ENCODE assay signal across 8 cellular contexts in the genomic region with DNA sequence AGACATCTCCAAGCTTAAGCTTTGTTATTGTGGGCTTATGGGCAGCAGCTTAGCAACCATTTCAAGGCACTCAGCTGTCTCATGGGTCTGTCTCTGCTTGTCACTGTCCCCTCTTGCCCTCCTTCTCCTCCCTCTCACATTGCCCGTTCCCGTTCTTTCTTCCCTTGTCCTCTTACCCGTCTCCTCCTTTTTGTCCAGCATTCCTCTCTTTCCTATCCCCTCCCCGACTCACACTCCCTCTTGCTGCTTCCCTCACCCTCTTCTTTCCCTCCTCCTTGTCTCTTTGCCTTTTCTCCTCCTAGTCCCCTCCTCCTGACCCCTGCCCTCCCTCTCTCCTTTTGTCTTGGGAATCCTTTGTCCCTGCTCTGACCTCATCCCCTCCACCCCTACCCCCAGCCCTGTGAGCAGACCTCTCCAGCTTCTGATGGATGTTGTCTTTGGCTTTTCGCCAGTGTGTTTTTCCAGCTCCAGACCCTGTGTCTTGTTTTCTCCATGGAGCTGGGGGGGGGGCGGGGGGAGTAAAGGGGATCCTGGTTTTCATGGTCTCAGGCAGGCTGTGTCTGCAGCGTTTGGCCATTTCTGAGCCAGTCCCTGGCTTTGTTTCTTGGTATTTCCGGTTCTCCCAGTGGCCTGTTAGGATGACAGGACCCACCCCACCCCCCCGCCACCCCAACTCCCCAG. TPM values are rescaled to one million over a fixed set of nuclear protein-coding genes. Genes with fewer than 3 reads are reported as not detected.
DNase-seq lines count a peak whose midpoint lies in the region; ATAC-seq lines count a peak whose summit lies in the region.

No MANE protein-coding gene starts in this region.

- peak overlapping the region; percentile 95 for H4K8ac ChIP-seq in mesenchymal stem cell (ENCODE audit: low read length)

- peak overlapping the region; percentile 97 for H2BK120ac ChIP-seq in mesenchymal stem cell (ENCODE audit: low read depth, low read length)

- H3K27ac ChIP-seq in cingulate gyrus (ENCODE audit: low read depth, low read length) (peak overlapping the region; percentile 44), mesenchymal stem cell (ENCODE audit: low read length, poor library complexity, severe bottlenecking) (peak overlapping the region; percentile 83)

- H3K4me3 ChIP-seq in mesenchymal stem cell (ENCODE audit: insufficient read depth in 1 of 2, low read depth in 1 of 2, low read length in 2 of 2): peak overlapping the region in 1 of 2 experiments; percentile 61

- H3K18ac ChIP-seq in mesenchymal stem cell (ENCODE audit: low read depth in 1 of 2, low read length in 2 of 2): peak overlapping the region; percentile 73 to 96

- H3K14ac ChIP-seq in mesenchymal stem cell (ENCODE audit: low read length in 2 of 2): peak overlapping the region in 1 of 2 experiments; percentile 73

- no peak overlapping the region for H3K4me3 Mint-ChIP-seq in activated T-cell treated with anti-CD3 and anti-CD28 coated beads, Interleukin-2, amount 50 U/mL, for 24 hours

- H3K36me3 Mint-ChIP-seq in activated T-cell treated with anti-CD3 and anti-CD28 coated beads, Interleukin-2, amount 50 U/mL, for 24 hours (ENCODE audit: low read depth): no peaks in the 10 kb centered on the region

- H3K4me1 ChIP-seq in mesenchymal stem cell (ENCODE audit: control insufficient read depth, insufficient read depth, low read depth, low read length): peaks cover 13% of the 10 kb centered on the region

- no peaks in the 10 kb centered on the region for H3K27me3 ChIP-seq in mesenchymal stem cell (ENCODE audit: control insufficient read depth in 1 of 2, insufficient read depth in 1 of 2, low read length in 2 of 2)

- H3K4me1 Mint-ChIP-seq in activated T-cell treated with anti-CD3 and anti-CD28 coated beads, Interleukin-2, amount 50 U/mL, for 24 hours (ENCODE audit: low read depth): peaks cover 33% of the 10 kb centered on the region

- ATAC-seq in GM19397 (IDR thresholded peaks at IDR 0.05; ENCODE audit: unreplicated experiment): no peak

- no peaks in the 10 kb centered on the region for H3K9me3 Mint-ChIP-seq in activated T-cell treated with anti-CD3 and anti-CD28 coated beads, Interleukin-2, amount 50 U/mL, for 24 hours

- H3K4ac ChIP-seq in mesenchymal stem cell (ENCODE audit: low read depth in 1 of 2, low read length in 2 of 2): peak overlapping the region; percentile 75 to 98

- no peak overlapping the region for H3K27ac Mint-ChIP-seq in activated T-cell treated with anti-CD3 and anti-CD28 coated beads, Interleukin-2, amount 50 U/mL, for 24 hours

- peak overlapping the region; percentile 33 for H2BK5ac ChIP-seq in mesenchymal stem cell (ENCODE audit: low read depth, low read length, poor library complexity, severe bottlenecking)

- peak overlapping the region; percentile 88 for H3K9ac ChIP-seq in mesenchymal stem cell (ENCODE audit: low read length)

- peak overlapping the region; percentile 40 for H2BK15ac ChIP-seq in mesenchymal stem cell (ENCODE audit: low read depth, poor library complexity, severe bottlenecking)

- peak overlapping the region; percentile 47 for H2AK5ac ChIP-seq in mesenchymal stem cell (ENCODE audit: low read length, severe bottlenecking)

- DNase-seq in ACHN (peak; percentile 33), NCI-H1105 treated with DMSO at 0.1 percent for 48 hours (lab: John Stamatoyannopoulos, UW) (peak; percentile 62), mesenchymal stem cell (peak; percentile 84), HT-29 (ENCODE audit: low spot score) (no peak), C1 segment of cervical spinal cord (lab: John Stamatoyannopoulos, UW) (no peak)
- no peak for DNase-seq in activated T-cell treated with anti-CD3 and anti-CD28 coated beads, Interleukin-2, amount 50 U/mL, for 24 hours

- WGBS in mesenchymal stem cell: 6% methylated on average over 7 of the region's 9 CpGs

- H4K91ac ChIP-seq in mesenchymal stem cell (ENCODE audit: low read length): peak overlapping the region; percentile 77

- H2AFZ ChIP-seq in mesenchymal stem cell (ENCODE audit: low read depth, low read length): no peak overlapping the region

- H2BK12ac ChIP-seq in mesenchymal stem cell (ENCODE audit: low read length in 2 of 2): peak overlapping the region; percentile 75 to 97

- H3K23ac ChIP-seq in mesenchymal stem cell (ENCODE audit: low read length in 2 of 2): peak overlapping the region in 1 of 2 experiments; percentile 99

- no peaks in the 10 kb centered on the region for H3K9me3 ChIP-seq in mesenchymal stem cell (ENCODE audit: control insufficient read depth, low read length)

- H3K79me1 ChIP-seq in mesenchymal stem cell (replicated peaks; ENCODE audit: low read length, poor library complexity, severe bottlenecking): peaks cover 14% of the 10 kb centered on the region

- in situ Hi-C loops in ACHN (cut with HindIII; ENCODE audit: low pct_ligation_motif_present, low pct_unique_long_range_greater_than_20kb, low sequenced_read_pairs): no loop called here

- H3K36me3 ChIP-seq in mesenchymal stem cell (ENCODE audit: control insufficient read depth in 1 of 2, insufficient read depth in 2 of 2, low read depth in 1 of 2, low read length in 2 of 2): no peaks in the 10 kb centered on the region

- H3K4me2 ChIP-seq in mesenchymal stem cell (ENCODE audit: low read length, poor library complexity, severe bottlenecking): peak overlapping the region; percentile 58

- no peaks in the 10 kb centered on the region for H3K27me3 Mint-ChIP-seq in activated T-cell treated with anti-CD3 and anti-CD28 coated beads, Interleukin-2, amount 50 U/mL, for 24 hours

RNA-seq across cellular contexts. Expression of a gene that starts 47.9 kb away (rescaled TPM):
- 15.5 TPM for polyA plus RNA-seq in mesenchymal stem cell (2013, experiment 1 of 2)
- polyA plus RNA-seq in mesenchymal stem cell (2013, experiment 2 of 2): 15.9 TPM
- total RNA-seq in HT-29 (2014; rRNA removed; shearing (Covaris generic)): 186 and 190 TPM in 2 replicates

Comparison
In these comparisons a context has a peak if more than half of its experiments do, and no peak if none do; other contexts are left out.
1. DNase-seq: peak in ACHN (single experiment), NCI-H1105 treated with DMSO at 0.1 percent for 48 hours (single experiment) and mesenchymal stem cell (single experiment); none in activated T-cell treated with anti-CD3 and anti-CD28 coated beads, Interleukin-2, amount 50 U/mL, for 24 hours (single experiment), HT-29 (single experiment) and C1 segment of cervical spinal cord (0 of 14).